Comparison of ENCODE assay signal across 13 cellular contexts in the genomic region with DNA sequence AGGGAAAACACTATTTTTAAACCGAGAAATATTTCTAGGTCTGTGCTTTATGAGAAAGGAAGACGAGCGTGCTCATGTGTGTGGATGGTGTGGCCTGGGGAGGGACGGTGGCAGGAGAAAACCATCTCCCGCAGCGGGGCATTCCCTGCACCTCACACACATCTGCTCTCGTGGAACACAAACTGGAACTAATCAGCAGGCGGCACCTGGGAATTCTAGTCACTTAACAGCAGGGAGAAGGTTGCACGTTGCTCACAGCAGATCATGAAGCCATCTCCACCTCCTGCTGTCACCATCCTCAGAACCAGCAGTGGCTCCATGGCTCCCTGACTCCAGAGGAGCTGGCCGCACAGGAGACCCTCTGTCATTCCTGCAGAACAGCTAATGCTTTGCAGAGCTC. TPM values are rescaled to one million over a fixed set of nuclear protein-coding genes. Genes with fewer than 3 reads are reported as not detected.
DNase-seq lines count a peak whose midpoint lies in the region; ATAC-seq and TF ChIP-seq lines count a peak whose summit lies in the region.
"Had no signal": no experiment of that assay in that cellular context is flagged by ENCODE, and none has a peak within 500 bp of the region (broad histone marks: within the 10 kb centered on the region; RNA-seq: fewer than 3 reads in every experiment).

No MANE protein-coding gene starts in this region.

- no peak overlapping the region for H3K4me3 ChIP-seq in BLaER1

- peak overlapping the region; percentile 43; the same call in 1 of the 2 replicates for H3K9ac ChIP-seq in BLaER1

- peaks cover 64% of the 10 kb centered on the region for H3K36me3 ChIP-seq in BLaER1

- TF ChIP-seq CTCF in brain (conservative IDR thresholded peaks at IDR 0.05): no peak
- no peak for TF ChIP-seq CTCF in nephron (IDR thresholded peaks at IDR 0.05; ENCODE audit: unreplicated experiment in 3 of 3)
- no peak for TF ChIP-seq CTCF in Calu3 (IDR thresholded peaks at IDR 0.05; ENCODE audit: unreplicated experiment)

- no peaks in the 10 kb centered on the region for H3K27me3 ChIP-seq in BLaER1

- peaks cover 25% of the 10 kb centered on the region for H3K4me1 Mint-ChIP-seq in brain
- peaks cover 21% of the 10 kb centered on the region for H3K4me1 Mint-ChIP-seq in nephron
- peaks cover 12% of the 10 kb centered on the region for H3K4me1 Mint-ChIP-seq in Calu3 (ENCODE audit: low read depth, unreplicated experiment)

- peaks cover 86% of the 10 kb centered on the region for H4K20me1 ChIP-seq in BLaER1

- H3K27ac ChIP-seq in BLaER1: peak overlapping the region; percentile 65
- H3K27ac ChIP-seq: C4-2B had no signal

- no TSS peak for BruUV-seq in Calu3 (replicated peaks; lab: Mats Ljungman, UMichigan)

- H3K9me3 ChIP-seq in BLaER1: peaks cover 16% of the 10 kb centered on the region; the same call in 1 of the 2 replicates

- H3K4me3 Mint-ChIP-seq in brain (peak overlapping the region in 2 of 5 experiments; percentile 33 to 67), nephron (peak overlapping the region in 1 of 3 experiments; percentile 4), Calu3 (ENCODE audit: low read depth, unreplicated experiment) (no peak overlapping the region)

- peak overlapping the region; percentile 85 for H3K4me2 ChIP-seq in BLaER1

- intact Hi-C loops in Calu3 (cut with micrococcal nuclease; ENCODE audit: unreplicated experiment): no loop called here

- DNase-seq in NCI-H146 (lab: John Stamatoyannopoulos, UW) (peak; percentile 83), kidney tubule cell (ENCODE audit: low spot score) (no peak), Calu3 (no peak)
- no peak for DNase-seq in stimulated activated CD4-positive, alpha-beta T cell treated with anti-CD3 and anti-CD28 coated beads, Interleukin-2, amount 100 ng/mL, for 24 hours
- DNase-seq: activated CD4-positive, CD25-positive, alpha-beta regulatory T cell treated with anti-CD3 and anti-CD28 coated beads, Interleukin-2, amount 50 U/mL, for 72 hours; foreskin melanocyte; NCI-H526; SHP77 treated with DMSO at 0.1 percent for 48 hours had no signal

- H3K27ac Mint-ChIP-seq in brain (peak overlapping the region in 3 of 5 experiments; percentile 48 to 85 (median 79)), nephron (peak overlapping the region; percentile 47 to 60 (median 50)), Calu3 (ENCODE audit: unreplicated experiment) (no peak overlapping the region)

- H3K27me3 Mint-ChIP-seq in brain (no peaks in the 10 kb centered on the region), nephron (ENCODE audit: low read depth) (peaks cover 6% of the 10 kb centered on the region), Calu3 (ENCODE audit: unreplicated experiment) (no peaks in the 10 kb centered on the region)

- H3K4me1 ChIP-seq in BLaER1: peaks cover 38% of the 10 kb centered on the region

- H3K9me3 Mint-ChIP-seq in brain (peaks cover 0 to 4% (median 3%) of the 10 kb centered on the region in 5 experiments), nephron (peaks cover 6% of the 10 kb centered on the region), Calu3 (ENCODE audit: low read depth, unreplicated experiment) (no peaks in the 10 kb centered on the region)

- CTCF ChIA-PET in Calu3 (lab: Charles Lee): interaction anchor here (0.6 kb wide), 1 partner anchor 216 kb away, joined by 7 read pairs; no protein-coding TSS in a partner anchor

- H3K36me3 Mint-ChIP-seq in brain (peaks cover 48% of the 10 kb centered on the region), nephron (ENCODE audit: low read depth) (no peaks in the 10 kb centered on the region), Calu3 (ENCODE audit: insufficient read depth, unreplicated experiment) (no peaks in the 10 kb centered on the region)

- ATAC-seq in HG03571 (IDR thresholded peaks at IDR 0.05; ENCODE audit: unreplicated experiment): no peak

RNA-seq across cellular contexts. Expression of gene ADCY9, which starts 35.2 kb away (rescaled TPM):
- polyA plus RNA-seq in brain (ENCODE audit: insufficient read depth, low read depth, low replicate concordance): 11.1 TPM
- total RNA-seq in Calu3 (2022): 7.1 and 8.2 TPM in 2 replicates
